35 cellular contexts compared by ENCODE assay signal in the genomic region with DNA sequence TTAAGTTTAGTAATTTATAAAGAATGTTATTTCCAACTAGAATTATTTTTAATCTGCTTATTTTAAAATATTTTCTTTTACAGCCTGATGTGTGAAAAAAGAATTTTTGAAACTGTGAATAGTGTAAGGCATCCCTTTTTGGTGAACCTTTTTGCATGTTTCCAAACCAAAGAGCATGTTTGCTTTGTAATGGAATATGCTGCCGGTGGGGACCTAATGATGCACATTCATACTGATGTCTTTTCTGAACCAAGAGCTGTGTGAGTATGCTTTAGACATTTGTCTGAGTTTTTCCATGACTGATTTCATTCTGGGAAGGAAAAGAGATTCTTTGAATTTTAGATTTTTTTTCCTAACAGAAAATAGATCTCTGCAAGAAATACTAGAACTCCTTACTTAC.
"Had no signal": no experiment of that assay in that cellular context is flagged by ENCODE, and none has a peak within 500 bp of the region (broad histone marks: within the 10 kb centered on the region; RNA-seq: fewer than 3 reads in every experiment).

No MANE protein-coding gene starts in this region.

- H3K27me3 ChIP-seq: adrenal gland, body of pancreas, colonic mucosa, esophagus squamous epithelium, gastrocnemius medialis, heart left ventricle had no signal

- H3K4me1 ChIP-seq: adrenal gland, body of pancreas, colonic mucosa, esophagus squamous epithelium, gastrocnemius medialis, heart left ventricle had no signal

- H3K27ac ChIP-seq: adrenal gland, body of pancreas, colonic mucosa, epithelial cell of prostate, esophagus squamous epithelium, gastrocnemius medialis, heart left ventricle, WERI-Rb-1 had no signal

- H3K9me3 Mint-ChIP-seq: activated B cell treated with CpG ODN at 0.5 μM for 24 hours; activated CD8-positive, alpha-beta T cell treated with anti-CD3 and anti-CD28 coated beads for 36 hours; activated naive CD4-positive, alpha-beta T cell treated with anti-CD3 and anti-CD28 coated beads for 36 hours; activated naive CD4-positive, alpha-beta T cell treated with anti-CD3 and anti-CD28 coated beads, Interleukin-2, amount 50 U/mL, for 24 hours; activated naive CD8-positive, alpha-beta T cell treated with anti-CD3 and anti-CD28 coated beads for 36 hours; activated naive CD8-positive, alpha-beta T cell treated with anti-CD3 and anti-CD28 coated beads, Interleukin-2, amount 50 U/mL, for 24 hours; activated T-helper 1 cell treated with anti-CD3 and anti-CD28 coated beads, Interleukin-12 subunit alpha, Interleukin-12 subunit beta, Interleukin-2, Interleukin-4 antibody, amounts not matched to agents 30 ng/mL and 10 ng/mL and 1 ng/mL, durations not matched to agents 14 hours and 24 hours and 36 hours; activated T-helper 2 cell treated with anti-CD3 and anti-CD28 coated beads, Interferon-gamma antibody, Interleukin-2, Interleukin-4, amounts not matched to agents 10 μg/mL and 5 μg/mL and 100 μg/mL, durations not matched to agents 14 hours and 24 hours and 36 hours; T-helper 2 cell treated with Interferon-gamma antibody and Interleukin-4, amounts not matched to agents 5 μg/mL and 100 μg/mL, for 36 hours had no signal

- H3K27me3 Mint-ChIP-seq: activated B cell treated with CpG ODN at 0.5 μM for 24 hours; activated CD8-positive, alpha-beta T cell treated with anti-CD3 and anti-CD28 coated beads for 36 hours; activated naive CD4-positive, alpha-beta T cell treated with anti-CD3 and anti-CD28 coated beads, Interleukin-2, amount 50 U/mL, for 24 hours; activated naive CD8-positive, alpha-beta T cell treated with anti-CD3 and anti-CD28 coated beads for 36 hours; activated naive CD8-positive, alpha-beta T cell treated with anti-CD3 and anti-CD28 coated beads, Interleukin-2, amount 50 U/mL, for 24 hours; T-helper 17 cell had no signal

- H3K4me3 ChIP-seq: adrenal gland, body of pancreas, colonic mucosa, esophagus squamous epithelium, gastrocnemius medialis, heart left ventricle had no signal

- DNase-seq: activated B cell treated with CpG ODN at 0.5 μM for 24 hours; activated CD4-positive, alpha-beta T cell treated with anti-CD3 and anti-CD28 coated beads for 48 hours; activated CD4-positive, alpha-beta T cell treated with anti-CD3 and anti-CD28 coated beads, Interleukin-2, amount 50 U/mL, for 1 hour; activated CD4-positive, alpha-beta T cell treated with anti-CD3 and anti-CD28 coated beads, Interleukin-2, amount 50 U/mL, for 48 hours; activated CD8-positive, alpha-beta memory T cell treated with anti-CD3 and anti-CD28 coated beads for 24 hours; activated CD8-positive, alpha-beta memory T cell treated with anti-CD3 and anti-CD28 coated beads, Interleukin-2, amount 50 U/mL, for 4 hours; activated CD8-positive, alpha-beta T cell treated with anti-CD3 and anti-CD28 coated beads for 36 hours; activated effector memory CD4-positive, alpha-beta T cell treated with anti-CD3 and anti-CD28 coated beads, Interleukin-2, amount 50 U/mL, for 16 hours; activated naive CD4-positive, alpha-beta T cell treated with anti-CD3 and anti-CD28 coated beads for 36 hours; activated naive CD8-positive, alpha-beta T cell treated with anti-CD3 and anti-CD28 coated beads for 36 hours; activated naive CD8-positive, alpha-beta T cell treated with anti-CD3 and anti-CD28 coated beads, Interleukin-2, amount 50 U/mL, for 24 hours; activated T-cell treated with anti-CD3 and anti-CD28 coated beads, Interleukin-2, amount 50 U/mL, for 1 hour; activated T-cell treated with anti-CD3 and anti-CD28 coated beads, Interleukin-2, amount 50 U/mL, for 48 hours; adrenal gland; amygdala; aorta; body of pancreas; caudate nucleus; colonic mucosa; effector CD8-positive, alpha-beta T cell; esophagus squamous epithelium; foreskin fibroblast; gastrocnemius medialis; glutamatergic neuron; heart left ventricle; T-helper 17 cell; T1000; WERI-Rb-1 had no signal

- H3K4me3 Mint-ChIP-seq: activated B cell treated with CpG ODN at 0.5 μM for 24 hours; activated CD8-positive, alpha-beta T cell treated with anti-CD3 and anti-CD28 coated beads for 36 hours; activated naive CD4-positive, alpha-beta T cell treated with anti-CD3 and anti-CD28 coated beads for 36 hours; activated naive CD4-positive, alpha-beta T cell treated with anti-CD3 and anti-CD28 coated beads, Interleukin-2, amount 50 U/mL, for 24 hours; activated naive CD8-positive, alpha-beta T cell treated with anti-CD3 and anti-CD28 coated beads for 36 hours; activated naive CD8-positive, alpha-beta T cell treated with anti-CD3 and anti-CD28 coated beads, Interleukin-2, amount 50 U/mL, for 24 hours; activated T-helper 1 cell treated with anti-CD3 and anti-CD28 coated beads, Interleukin-12 subunit alpha, Interleukin-12 subunit beta, Interleukin-2, Interleukin-4 antibody, amounts not matched to agents 30 ng/mL and 10 ng/mL and 1 ng/mL, durations not matched to agents 14 hours and 24 hours and 36 hours; T-helper 17 cell; T-helper 2 cell treated with Interferon-gamma antibody and Interleukin-4, amounts not matched to agents 5 μg/mL and 100 μg/mL, for 36 hours had no signal

- H3K27ac Mint-ChIP-seq: activated B cell treated with CpG ODN at 0.5 μM for 24 hours; activated CD8-positive, alpha-beta T cell treated with anti-CD3 and anti-CD28 coated beads for 36 hours; activated naive CD4-positive, alpha-beta T cell treated with anti-CD3 and anti-CD28 coated beads for 36 hours; activated naive CD4-positive, alpha-beta T cell treated with anti-CD3 and anti-CD28 coated beads, Interleukin-2, amount 50 U/mL, for 24 hours; activated naive CD8-positive, alpha-beta T cell treated with anti-CD3 and anti-CD28 coated beads for 36 hours; activated naive CD8-positive, alpha-beta T cell treated with anti-CD3 and anti-CD28 coated beads, Interleukin-2, amount 50 U/mL, for 24 hours; activated T-helper 1 cell treated with anti-CD3 and anti-CD28 coated beads, Interleukin-12 subunit alpha, Interleukin-12 subunit beta, Interleukin-2, Interleukin-4 antibody, amounts not matched to agents 30 ng/mL and 10 ng/mL and 1 ng/mL, durations not matched to agents 14 hours and 24 hours and 36 hours; activated T-helper 2 cell treated with anti-CD3 and anti-CD28 coated beads, Interferon-gamma antibody, Interleukin-2, Interleukin-4, amounts not matched to agents 10 μg/mL and 5 μg/mL and 100 μg/mL, durations not matched to agents 14 hours and 24 hours and 36 hours; T-helper 2 cell treated with Interferon-gamma antibody and Interleukin-4, amounts not matched to agents 5 μg/mL and 100 μg/mL, for 36 hours had no signal

- H3K36me3 ChIP-seq: colonic mucosa had no signal

- FAIRE-seq: endothelial cell of umbilical vein had no signal

- H3K9me3 ChIP-seq: body of pancreas, colonic mucosa, esophagus squamous epithelium, gastrocnemius medialis, heart left ventricle had no signal

- ATAC-seq: activated CD4-positive, CD25-positive, alpha-beta regulatory T cell treated with anti-CD3 and anti-CD28 coated beads, Interleukin-2, amount 50 U/mL, for 24 hours; activated CD8-positive, alpha-beta T cell treated with anti-CD3 and anti-CD28 coated beads for 36 hours; activated naive CD8-positive, alpha-beta T cell treated with anti-CD3 and anti-CD28 coated beads, Interleukin-2, amount 50 U/mL, for 24 hours; body of pancreas; gastrocnemius medialis; heart left ventricle; T-helper 17 cell had no signal

- H3K4me1 Mint-ChIP-seq: activated B cell treated with CpG ODN at 0.5 μM for 24 hours; activated naive CD4-positive, alpha-beta T cell treated with anti-CD3 and anti-CD28 coated beads, Interleukin-2, amount 50 U/mL, for 24 hours; activated naive CD8-positive, alpha-beta T cell treated with anti-CD3 and anti-CD28 coated beads, Interleukin-2, amount 50 U/mL, for 24 hours had no signal
